32 cellular contexts compared by ENCODE assay signal in the genomic region with DNA sequence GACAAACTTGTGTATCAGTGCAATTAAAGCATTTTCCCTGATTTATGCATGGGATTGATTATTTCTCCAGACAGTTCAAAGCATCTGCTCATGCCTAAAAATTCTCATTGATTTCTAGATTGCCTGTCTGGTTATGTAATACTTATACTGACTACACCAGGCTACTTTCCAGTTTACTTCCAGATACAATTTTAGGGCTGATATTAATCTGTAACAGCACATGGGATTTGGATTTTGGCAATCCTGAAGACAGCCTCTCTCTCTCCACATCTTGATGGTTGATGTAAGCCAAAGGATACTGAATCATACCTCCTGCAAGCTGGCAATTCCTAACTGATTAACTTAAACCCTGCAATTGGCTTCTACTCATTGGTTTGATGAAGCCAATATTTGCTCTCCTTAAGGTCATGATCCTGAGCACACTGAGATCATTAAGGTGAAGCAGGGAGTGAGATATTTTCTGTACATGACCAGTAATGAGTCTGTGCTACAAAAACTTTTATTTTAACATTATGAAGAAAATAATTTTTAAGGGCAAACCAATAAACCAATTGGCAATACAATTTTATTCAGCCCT. TPM values are rescaled to one million over a fixed set of nuclear protein-coding genes. Genes with fewer than 3 reads are reported as not detected.
"Had no signal": no experiment of that assay in that cellular context is flagged by ENCODE, and none has a peak within 500 bp of the region (broad histone marks: within the 10 kb centered on the region; RNA-seq: fewer than 3 reads in every experiment).

No MANE protein-coding gene starts in this region.

- H3K36me3 Mint-ChIP-seq: immature natural killer cell; naive B cell; neural progenitor cell; stimulated activated effector memory CD8-positive, alpha-beta T cell treated with anti-CD3 and anti-CD28 coated beads, Interleukin-12 subunit alpha, Interleukin-12 subunit beta, amount 100 ng/mL, for 72 hours had no signal

- FAIRE-seq: islet of Langerhans, small intestine had no signal

- ATAC-seq: heart left ventricle; left ventricle myocardium superior; natural killer cell; right cardiac atrium; stimulated activated effector memory CD8-positive, alpha-beta T cell treated with anti-CD3 and anti-CD28 coated beads, Interleukin-12 subunit alpha, Interleukin-12 subunit beta, amount 100 ng/mL, for 72 hours; upper lobe of right lung had no signal

- H2AFZ ChIP-seq: neural progenitor cell, parathyroid adenoma had no signal

- DNase-seq: heart left ventricle; hypothalamus; immature natural killer cell; kidney; left ventricle myocardium superior; mesendoderm; naive B cell; natural killer cell; nephron progenitor cell; occipital lobe; retina; right cardiac atrium; sigmoid colon; small intestine; spleen; stimulated activated CD4-positive, alpha-beta T cell treated with anti-CD3 and anti-CD28 coated beads, Interleukin-4, amount 100 ng/mL, for 24 hours; stimulated activated naive CD4-positive, alpha-beta T cell; tibial artery; trophoblast cell; upper lobe of right lung had no signal

- H3K27me3 Mint-ChIP-seq: naive B cell; progenitor cell of endocrine pancreas; stimulated activated naive CD8-positive, alpha-beta T cell treated with anti-CD3 and anti-CD28 coated beads, Interleukin-15, Interleukin-2, amounts not matched to agents 100 ng/mL and 50 ng/mL, for 24 hours had no signal

- H3K4me1 ChIP-seq: heart left ventricle, neural progenitor cell, parathyroid adenoma, sigmoid colon, spleen, suprapubic skin, tibial artery, upper lobe of right lung had no signal

- H3K27ac Mint-ChIP-seq: immature natural killer cell; mesothelial cell of epicardium; naive B cell; natural killer cell; nephron progenitor cell; neural progenitor cell; progenitor cell of endocrine pancreas; stimulated activated effector memory CD8-positive, alpha-beta T cell treated with anti-CD3 and anti-CD28 coated beads, Interleukin-12 subunit alpha, Interleukin-12 subunit beta, amount 100 ng/mL, for 72 hours; stimulated activated naive CD8-positive, alpha-beta T cell treated with anti-CD3 and anti-CD28 coated beads, Interleukin-15, Interleukin-2, amounts not matched to agents 100 ng/mL and 50 ng/mL, for 24 hours had no signal

- H3K27me3 ChIP-seq: heart left ventricle, neural progenitor cell, neutrophil, sigmoid colon, spleen, suprapubic skin, tibial artery, upper lobe of right lung had no signal

- H3K9me3 ChIP-seq: neutrophil, sigmoid colon, suprapubic skin, thoracic aorta, upper lobe of right lung had no signal

- H3K4me3 ChIP-seq: heart left ventricle, lung, neural progenitor cell, sigmoid colon, spleen, suprapubic skin, thoracic aorta, tibial artery, upper lobe of right lung had no signal

- H3K4me3 Mint-ChIP-seq: immature natural killer cell; mesothelial cell of epicardium; naive B cell; natural killer cell; nephron progenitor cell; neural progenitor cell; stimulated activated effector memory CD8-positive, alpha-beta T cell treated with anti-CD3 and anti-CD28 coated beads, Interleukin-12 subunit alpha, Interleukin-12 subunit beta, amount 100 ng/mL, for 72 hours; stimulated activated naive CD8-positive, alpha-beta T cell treated with anti-CD3 and anti-CD28 coated beads, Interleukin-15, Interleukin-2, amounts not matched to agents 100 ng/mL and 50 ng/mL, for 24 hours had no signal

- H3K4me2 ChIP-seq: neural progenitor cell had no signal

- H3K4me1 Mint-ChIP-seq: immature natural killer cell; mesothelial cell of epicardium; naive B cell; natural killer cell; nephron progenitor cell; neural progenitor cell; stimulated activated effector memory CD8-positive, alpha-beta T cell treated with anti-CD3 and anti-CD28 coated beads, Interleukin-12 subunit alpha, Interleukin-12 subunit beta, amount 100 ng/mL, for 72 hours had no signal

- H3K9ac ChIP-seq: neural progenitor cell, parathyroid adenoma had no signal

- H3K36me3 ChIP-seq: heart left ventricle, neural progenitor cell, neutrophil, sigmoid colon, spleen, suprapubic skin, thoracic aorta, tibial artery, upper lobe of right lung had no signal

- H3K27ac ChIP-seq: heart left ventricle, neural progenitor cell, neutrophil, parathyroid adenoma, sigmoid colon, spleen, suprapubic skin, thoracic aorta, tibial artery, upper lobe of right lung had no signal

- H3K79me2 ChIP-seq: parathyroid adenoma had no signal

RNA-seq across cellular contexts. Expression of a gene that starts 25.7 kb away (rescaled TPM):
- total RNA-seq: mononuclear cell, natural killer cell had no signal
- polyA plus RNA-seq: immature natural killer cell had no signal
